Comparison of ENCODE assay signal across 22 cellular contexts in genomic region chr4:174528226-174528625, GRCh38. TPM values are rescaled to one million over a fixed set of nuclear protein-coding genes. Genes with fewer than 3 reads are reported as not detected.
DNase-seq lines count a peak whose midpoint lies in the region; ATAC-seq and TF ChIP-seq lines count a peak whose summit lies in the region.
"Had no signal": no experiment of that assay in that cellular context is flagged by ENCODE, and none has a peak within 500 bp of the region (broad histone marks: within the 10 kb centered on the region; RNA-seq: fewer than 3 reads in every experiment).

No MANE protein-coding gene starts in this region.

- POLR2A ChIA-PET in MCF 10A (lab: Yijun Ruan, JAX): interaction anchor here (0.5 to 1.8 kb wide), 3 partner anchors 11 to 105 kb away, joined by 3 to 5 read pairs (median 3); no protein-coding TSS in a partner anchor

- no peak overlapping the region for H3K4me3 Mint-ChIP-seq in MCF 10A (ENCODE audit: unreplicated experiment)
- H3K4me3 Mint-ChIP-seq: CD14-positive monocyte had no signal

- ATAC-seq in upper lobe of right lung (peak; percentile 19), HG03039 (IDR thresholded peaks at IDR 0.05; ENCODE audit: unreplicated experiment) (no peak)
- ATAC-seq: HCT116 had no signal

- H3K4me1 ChIP-seq in breast epithelium (no peaks in the 10 kb centered on the region), Loucy (ENCODE audit: insufficient read depth, low read length, poor library complexity, severe bottlenecking) (no peaks in the 10 kb centered on the region), upper lobe of right lung (no peaks in the 10 kb centered on the region)

- H3K27ac ChIP-seq in breast epithelium (no peak overlapping the region), upper lobe of right lung (no peak overlapping the region)
- H3K27ac ChIP-seq: KMS-11 had no signal

- no peak overlapping the region for H3K9ac ChIP-seq in Loucy (ENCODE audit: low read depth, low read length, poor library complexity, severe bottlenecking)
- H3K9ac ChIP-seq: KMS-11, SK-N-SH had no signal

- no peak for TF ChIP-seq POLR2A in breast epithelium (IDR thresholded peaks at IDR 0.05)

- no peaks in the 10 kb centered on the region for H4K20me1 ChIP-seq in Loucy (ENCODE audit: insufficient read depth, low read length, poor library complexity, severe bottlenecking)

- no peak for TF ChIP-seq CTCF in MCF 10A (IDR thresholded peaks at IDR 0.05; ENCODE audit: unreplicated experiment)
- no peak for TF ChIP-seq CTCF in breast epithelium (IDR thresholded peaks at IDR 0.05)
- no peak for TF ChIP-seq CTCF in Loucy (conservative IDR thresholded peaks at IDR 0.05; ENCODE audit: low read length)
- no peak for TF ChIP-seq CTCF in epithelial cell of esophagus (IDR thresholded peaks at IDR 0.05; ENCODE audit: insufficient read depth, low read depth, low read length, missing control alignments)
- no peak for TF ChIP-seq CTCF in upper lobe of right lung (IDR thresholded peaks at IDR 0.05)

- H3K36me3 Mint-ChIP-seq in MCF 10A (ENCODE audit: insufficient read depth, unreplicated experiment): no peaks in the 10 kb centered on the region
- H3K36me3 Mint-ChIP-seq: CD14-positive monocyte had no signal

- DNase-seq in MCF 10A (ENCODE audit: unreplicated experiment) (peak; percentile 13), breast epithelium (ENCODE audit: low spot score in 2 of 2) (no peak), epithelial cell of esophagus (ENCODE audit: low read depth) (peak; percentile 45), upper lobe of right lung (no peak), NCI-H69 (lab: John Stamatoyannopoulos, UW) (no peak), T-helper 9 cell (no peak)
- DNase-seq: ACHN; DMS79 treated with DMSO at 0.1 percent for 48 hours; NCI-H1105 treated with DMSO at 0.1 percent for 48 hours; NCI-H1694; NCI-H2081 treated with DMSO at 0.1 percent for 48 hours; NCI-H446 treated with DMSO at 0.1 percent for 48 hours; NCI-H748 treated with DMSO at 0.1 percent for 48 hours; NK-92 treated with Interleukin-12 subunit alpha and Interleukin-12 subunit beta, amount 100 ng/mL, for 24 hours; SHP77 treated with DMSO at 0.1 percent for 48 hours; SK-N-SH; T-helper 1 cell had no signal

- no peaks in the 10 kb centered on the region for H3K9me2 ChIP-seq in Loucy (replicated peaks; ENCODE audit: low read depth, low read length)
- H3K9me2 ChIP-seq: SK-N-SH had no signal

- H3K36me3 ChIP-seq in breast epithelium (no peaks in the 10 kb centered on the region), Loucy (ENCODE audit: insufficient read depth, low read length) (no peaks in the 10 kb centered on the region), upper lobe of right lung (no peaks in the 10 kb centered on the region)

- H3K4me3 ChIP-seq in breast epithelium: no peak overlapping the region
- H3K4me3 ChIP-seq in Loucy (ENCODE audit: low read length, poor library complexity, severe bottlenecking): no peak overlapping the region
- no peak overlapping the region for H3K4me3 ChIP-seq in epithelial cell of esophagus (ENCODE audit: low read length)
- no peak overlapping the region for H3K4me3 ChIP-seq in upper lobe of right lung

- H3K9me3 ChIP-seq in breast epithelium: no peaks in the 10 kb centered on the region
- no peaks in the 10 kb centered on the region for H3K9me3 ChIP-seq in Loucy (ENCODE audit: insufficient read depth, low read depth, low read length)
- no peaks in the 10 kb centered on the region for H3K9me3 ChIP-seq in upper lobe of right lung
- H3K9me3 ChIP-seq: SK-N-SH had no signal

- H3K27me3 ChIP-seq in breast epithelium (peaks cover 0 to 3% of the 10 kb centered on the region in 2 donors), Loucy (ENCODE audit: insufficient read depth, low read length, poor library complexity, severe bottlenecking) (no peaks in the 10 kb centered on the region), upper lobe of right lung (no peaks in the 10 kb centered on the region)

- 0 out of 2 replicates have a peak overlapping the region, but pooled peaks have one; percentile 15 for H2AFZ ChIP-seq in Loucy (ENCODE audit: low read length)

- H3K27me3 Mint-ChIP-seq in MCF 10A (ENCODE audit: insufficient read depth, unreplicated experiment): no peaks in the 10 kb centered on the region

- no peaks in the 10 kb centered on the region for H3K9me3 Mint-ChIP-seq in MCF 10A (ENCODE audit: unreplicated experiment)

- intact Hi-C loops in MCF 10A (cut with micrococcal nuclease): no loop called here
- intact Hi-C loops in breast epithelium (cut with DNase I; ENCODE audit: low total_unique reads): no loop called here
- intact Hi-C loops in upper lobe of right lung (cut with DNase I): no loop called here

- no TSS peak for BruUV-seq in MCF 10A (replicated peaks; lab: Mats Ljungman, UMichigan)

- no peak overlapping the region for H3K4me2 ChIP-seq in Loucy (ENCODE audit: low read depth, low read length, poor library complexity, severe bottlenecking)
- H3K4me2 ChIP-seq: KMS-11, SK-N-SH had no signal

- no peaks in the 10 kb centered on the region for H3K4me1 Mint-ChIP-seq in MCF 10A (ENCODE audit: insufficient read depth, unreplicated experiment)

- CTCF ChIA-PET in MCF 10A (lab: Yijun Ruan, JAX): interaction anchor here (1.9 kb wide), 1 partner anchor 104 kb away, joined by 7 read pairs; no protein-coding TSS in a partner anchor

- no peaks in the 10 kb centered on the region for H3F3A ChIP-seq in Loucy (ENCODE audit: low read depth)

- no peaks in the 10 kb centered on the region for H3K79me2 ChIP-seq in Loucy (ENCODE audit: insufficient read depth, low read length)

- H3K27ac Mint-ChIP-seq in MCF 10A (ENCODE audit: low read depth, unreplicated experiment): no peak overlapping the region
- H3K27ac Mint-ChIP-seq: CD14-positive monocyte had no signal

RNA-seq across cellular contexts. Expression of gene HPGD, which starts 5.9 kb away (rescaled TPM):
- total RNA-seq in MCF 10A (2022) (0.59 and 0.77 TPM in 2 replicates), breast epithelium (100 to 1,000 TPM in 1 of 3 donors, 10 to 100 TPM in 1, 1 to 10 TPM in 1; 9.8 to 137 (median 10.5) TPM), upper lobe of right lung (77.2 TPM)

Comparison
In these comparisons a context has a peak if more than half of its experiments do, and no peak if none do; other contexts are left out.
1. DNase-seq: peak in MCF 10A (single experiment) and epithelial cell of esophagus (single experiment); none in breast epithelium (0 of 2), upper lobe of right lung (single experiment), NCI-H69 (single experiment) and T-helper 9 cell (single experiment).